ENCODE assay signal across 20 cellular contexts in genomic region chr14:88256997-88257755, GRCh38.
"Had no signal": no experiment of that assay in that cellular context is flagged by ENCODE, and none has a peak within 500 bp of the region (broad histone marks: within the 10 kb centered on the region; RNA-seq: fewer than 3 reads in every experiment).

No MANE protein-coding gene starts in this region.

- H3K4me1 ChIP-seq: ascending aorta, left lung, stomach, testis had no signal

- H3K27ac Mint-ChIP-seq: activated CD4-positive, alpha-beta memory T cell treated with anti-CD3 and anti-CD28 coated beads for 36 hours; activated CD4-positive, alpha-beta T cell treated with anti-CD3 and anti-CD28 coated beads for 36 hours; activated CD8-positive, alpha-beta memory T cell treated with anti-CD3 and anti-CD28 coated beads, Interleukin-2, amount 10 ng/mL, durations not matched to agents 7 days and 5 days; activated naive CD4-positive, alpha-beta T cell treated with anti-CD3 and anti-CD28 coated beads for 36 hours; activated T-helper 2 cell treated with anti-CD3 and anti-CD28 coated beads, Interferon-gamma antibody, Interleukin-2, Interleukin-4, amounts not matched to agents 10 μg/mL and 5 μg/mL and 100 μg/mL, durations not matched to agents 14 hours and 24 hours and 36 hours had no signal

- H3K4me1 Mint-ChIP-seq: activated CD4-positive, alpha-beta T cell treated with anti-CD3 and anti-CD28 coated beads for 36 hours; activated CD8-positive, alpha-beta memory T cell treated with anti-CD3 and anti-CD28 coated beads, Interleukin-2, amount 10 ng/mL, durations not matched to agents 7 days and 5 days had no signal

- H3K9me3 ChIP-seq: ascending aorta, left lung, ovary, stomach, testis had no signal

- H3K27ac ChIP-seq: ascending aorta, dorsolateral prefrontal cortex, left lung, ovary, stomach, testis, VCaP had no signal

- H3K36me3 Mint-ChIP-seq: activated CD4-positive, alpha-beta memory T cell treated with anti-CD3 and anti-CD28 coated beads for 36 hours; activated CD8-positive, alpha-beta memory T cell treated with anti-CD3 and anti-CD28 coated beads, Interleukin-2, amount 10 ng/mL, durations not matched to agents 7 days and 5 days had no signal

- H3K4me3 ChIP-seq: ascending aorta, dorsolateral prefrontal cortex, left lung, ovary, stomach, testis had no signal

- H3K9me3 Mint-ChIP-seq: activated CD4-positive, alpha-beta memory T cell treated with anti-CD3 and anti-CD28 coated beads for 36 hours; activated naive CD4-positive, alpha-beta T cell treated with anti-CD3 and anti-CD28 coated beads for 36 hours; activated T-helper 2 cell treated with anti-CD3 and anti-CD28 coated beads, Interferon-gamma antibody, Interleukin-2, Interleukin-4, amounts not matched to agents 10 μg/mL and 5 μg/mL and 100 μg/mL, durations not matched to agents 14 hours and 24 hours and 36 hours had no signal

- H3K27me3 ChIP-seq: ascending aorta, dorsolateral prefrontal cortex, left lung, ovary, testis had no signal

- H3K4me3 Mint-ChIP-seq: activated CD4-positive, alpha-beta memory T cell treated with anti-CD3 and anti-CD28 coated beads for 36 hours; activated CD4-positive, alpha-beta T cell treated with anti-CD3 and anti-CD28 coated beads for 36 hours; activated CD8-positive, alpha-beta memory T cell treated with anti-CD3 and anti-CD28 coated beads, Interleukin-2, amount 10 ng/mL, durations not matched to agents 7 days and 5 days; activated naive CD4-positive, alpha-beta T cell treated with anti-CD3 and anti-CD28 coated beads for 36 hours; neural crest cell had no signal

- H3K36me3 ChIP-seq: ascending aorta, left lung, ovary, stomach had no signal

- ATAC-seq: activated CD4-positive, alpha-beta T cell treated with anti-CD3 and anti-CD28 coated beads for 36 hours; activated CD8-positive, alpha-beta memory T cell treated with anti-CD3 and anti-CD28 coated beads, Interleukin-2, amount 10 ng/mL, durations not matched to agents 7 days and 5 days; left lung had no signal

- DNase-seq: activated CD4-positive, alpha-beta memory T cell treated with anti-CD3 and anti-CD28 coated beads for 36 hours; activated CD4-positive, alpha-beta T cell treated with anti-CD3 and anti-CD28 coated beads for 36 hours; activated CD8-positive, alpha-beta memory T cell treated with anti-CD3 and anti-CD28 coated beads, Interleukin-2, amount 10 ng/mL, durations not matched to agents 7 days and 5 days; activated naive CD4-positive, alpha-beta T cell treated with anti-CD3 and anti-CD28 coated beads for 36 hours; activated T-cell treated with anti-CD3 and anti-CD28 coated beads, Interleukin-2, amount 50 U/mL, for 1 hour; dorsolateral prefrontal cortex; erythroblast; hypothalamus; kidney; left lung; ovary; stimulated activated CD4-positive, alpha-beta T cell treated with anti-CD3 and anti-CD28 coated beads, Interleukin-12 subunit alpha, Interleukin-12 subunit beta, amount 100 ng/mL, for 4 hours; stimulated activated CD4-positive, alpha-beta T cell treated with anti-CD3 and anti-CD28 coated beads, Interleukin-2, amount 100 ng/mL, for 24 hours; stomach; T-helper 9 cell; testis had no signal
